ENCODE assay signal across 8 cellular contexts in genomic region chr18:21897811-21898210, GRCh38.
A peak's percentile ranks its signal among the peaks of the same experiment; 100 is the strongest.
DNase-seq lines count a peak whose midpoint lies in the region; ATAC-seq, FAIRE-seq and TF ChIP-seq lines count a peak whose summit lies in the region.

No MANE protein-coding gene starts in this region.

- H3K4me1 Mint-ChIP-seq in activated CD8-positive, alpha-beta T cell treated with anti-CD3 and anti-CD28 coated beads, Interleukin-2, amount 10 ng/mL, durations not matched to agents 7 days and 5 days (ENCODE audit: low read depth): no peaks in the 10 kb centered on the region

- FAIRE-seq in small intestine (lab: Jason Lieb, UNC): no peak

- H3K4me3 ChIP-seq in LNCaP clone FGC (ENCODE audit: low read depth, low read length): no peak overlapping the region
- H3K4me3 ChIP-seq in right cardiac atrium (ENCODE audit: low read length): no peak overlapping the region
- no peak overlapping the region for H3K4me3 ChIP-seq in small intestine (ENCODE audit: low read depth in 1 of 2, low read length in 2 of 2)

- peaks cover 7% of the 10 kb centered on the region for H3K27me3 Mint-ChIP-seq in activated CD8-positive, alpha-beta T cell treated with anti-CD3 and anti-CD28 coated beads, Interleukin-2, amount 10 ng/mL, durations not matched to agents 7 days and 5 days (ENCODE audit: low read depth)

- H3K9me3 Mint-ChIP-seq in activated CD8-positive, alpha-beta T cell treated with anti-CD3 and anti-CD28 coated beads, Interleukin-2, amount 10 ng/mL, durations not matched to agents 7 days and 5 days (ENCODE audit: insufficient read depth): no peaks in the 10 kb centered on the region

- H3K27me3 ChIP-seq in right cardiac atrium (ENCODE audit: control insufficient read depth, insufficient read depth) (no peaks in the 10 kb centered on the region), small intestine (ENCODE audit: control insufficient read depth in 2 of 2, insufficient read depth in 2 of 2, low read length in 2 of 2) (no peaks in the 10 kb centered on the region)

- no peaks in the 10 kb centered on the region for H3K36me3 Mint-ChIP-seq in activated CD8-positive, alpha-beta T cell treated with anti-CD3 and anti-CD28 coated beads, Interleukin-2, amount 10 ng/mL, durations not matched to agents 7 days and 5 days (ENCODE audit: low read depth)

- no peaks in the 10 kb centered on the region for H3K9me3 ChIP-seq in right cardiac atrium (ENCODE audit: control insufficient read depth, low read length)
- H3K9me3 ChIP-seq in small intestine (ENCODE audit: control insufficient read depth, low read depth): no peaks in the 10 kb centered on the region

- H3K4me1 ChIP-seq in right cardiac atrium (ENCODE audit: control insufficient read depth, insufficient read depth, low read length) (peaks cover 3% of the 10 kb centered on the region), small intestine (ENCODE audit: control insufficient read depth in 2 of 2, insufficient read depth in 1 of 2, low read depth in 1 of 2, low read length in 1 of 2) (peaks cover 4% of the 10 kb centered on the region in 2 donors)

- H3K27ac Mint-ChIP-seq in activated CD8-positive, alpha-beta T cell treated with anti-CD3 and anti-CD28 coated beads, Interleukin-2, amount 10 ng/mL, durations not matched to agents 7 days and 5 days: no peak overlapping the region

- 5% methylated on average over 4 of the region's 4 CpGs for WGBS in right cardiac atrium
- 0 to 14% (median 4%) methylated on average over 4 of the region's 4 CpGs for WGBS in small intestine, 3 donors

- DNase-seq in activated T-cell treated with anti-CD3 and anti-CD28 coated beads for 24 hours (ENCODE audit: low read depth): peak; percentile 5
- no peak for DNase-seq in activated T-cell treated with anti-CD3 and anti-CD28 coated beads, Interleukin-2, amount 50 U/mL, for 1 hour
- DNase-seq in LNCaP clone FGC (ENCODE audit: low read depth): no peak
- peak; percentile 31 for DNase-seq in activated CD8-positive, alpha-beta T cell treated with anti-CD3 and anti-CD28 coated beads, Interleukin-2, amount 10 ng/mL, durations not matched to agents 7 days and 5 days
- peak in 1 of 3 donors; percentile 22 for DNase-seq in right cardiac atrium
- peak; percentile 80 for DNase-seq in small intestine

- H3K36me3 ChIP-seq in small intestine (ENCODE audit: control insufficient read depth in 2 of 2, insufficient read depth in 2 of 2, low read length in 2 of 2): no peaks in the 10 kb centered on the region

- H3K4me3 Mint-ChIP-seq in activated CD8-positive, alpha-beta T cell treated with anti-CD3 and anti-CD28 coated beads, Interleukin-2, amount 10 ng/mL, durations not matched to agents 7 days and 5 days: no peak overlapping the region

- TF ChIP-seq CTCF in LNCaP clone FGC (IDR thresholded peaks at IDR 0.05; ENCODE audit: control insufficient read depth, extremely low read depth, insufficient read depth): peak; percentile 84

- H3K27ac ChIP-seq in right cardiac atrium (ENCODE audit: low read length): no peak overlapping the region
- H3K27ac ChIP-seq in small intestine (ENCODE audit: low read depth in 1 of 2, low read length in 1 of 2): no peak overlapping the region

- peak; percentile 74 for ATAC-seq in GM21526 (IDR thresholded peaks at IDR 0.05; ENCODE audit: low FRiP score, unreplicated experiment)
- no peak for ATAC-seq in activated CD8-positive, alpha-beta T cell treated with anti-CD3 and anti-CD28 coated beads, Interleukin-2, amount 10 ng/mL, durations not matched to agents 7 days and 5 days
- ATAC-seq in right cardiac atrium: peak; percentile 79 to 83
- no peak for ATAC-seq in GM18520 (IDR thresholded peaks at IDR 0.05; ENCODE audit: unreplicated experiment)

- CTCF ChIA-PET in activated CD8-positive, alpha-beta T cell treated with anti-CD3 and anti-CD28 coated beads, Interleukin-2, amount 10 ng/mL, durations not matched to agents 7 days and 5 days (lab: Charles Lee): no interaction called here

- intact Hi-C loops in right cardiac atrium (cut with DNase I): no loop called here

- POLR2A ChIA-PET in activated CD8-positive, alpha-beta T cell treated with anti-CD3 and anti-CD28 coated beads, Interleukin-2, amount 10 ng/mL, durations not matched to agents 7 days and 5 days (lab: Charles Lee): no interaction called here

Comparison
In these comparisons a context has a peak if more than half of its experiments do, and no peak if none do; other contexts are left out.
1. DNase-seq: peak in activated T-cell treated with anti-CD3 and anti-CD28 coated beads for 24 hours (single experiment), activated CD8-positive, alpha-beta T cell treated with anti-CD3 and anti-CD28 coated beads, Interleukin-2, amount 10 ng/mL, durations not matched to agents 7 days and 5 days (single experiment) and small intestine (single experiment); none in activated T-cell treated with anti-CD3 and anti-CD28 coated beads, Interleukin-2, amount 50 U/mL, for 1 hour (single experiment) and LNCaP clone FGC (single experiment).
2. ATAC-seq: peak in GM21526 (single experiment) and right cardiac atrium (2 of 2); none in activated CD8-positive, alpha-beta T cell treated with anti-CD3 and anti-CD28 coated beads, Interleukin-2, amount 10 ng/mL, durations not matched to agents 7 days and 5 days (single experiment) and GM18520 (single experiment).